In genomic region chr15:68819451-68820204, GRCh38 we compare ENCODE assay signal across 8 cellular contexts. TPM values are rescaled to one million over a fixed set of nuclear protein-coding genes. Genes with fewer than 3 reads are reported as not detected.
DNase-seq lines count a peak whose midpoint lies in the region; ATAC-seq, FAIRE-seq and TF ChIP-seq lines count a peak whose summit lies in the region.

No MANE protein-coding gene starts in this region.

- no peak for FAIRE-seq in HepG2 (lab: Jason Lieb, UNC)

- in situ Hi-C loops in HepG2 (cut with HindIII; ENCODE audit: extremely low pct_ligation_motif_present, low pct_unique_long_range_greater_than_20kb): loop anchor here (5.0 to 25.0 kb wide), 2 partner anchors 42 to 643 kb away; partner anchors contain the start of gene RPLP1

- no peaks in the 10 kb centered on the region for H3K9me3 Mint-ChIP-seq in WTC11

- H3K4me3 ChIP-seq in GM12864 (ENCODE audit: low read depth, low read length) (peak overlapping the region; percentile 95), MG63 (peak overlapping the region; percentile 87), colonic mucosa (peak overlapping the region; percentile 88), HepG2 (replicated peaks in 1 of 3; ENCODE audit: insufficient read depth in 1 of 3, low read depth in 2 of 3, low read length in 3 of 3) (peak overlapping the region; percentile 83 to 100 (median 84))

- CTCF ChIA-PET in WTC11 (lab: Charles Lee) (interaction anchor here (0.6 to 3.3 kb wide), 6 partner anchors 9 to 260 kb away, joined by 3 to 19 read pairs (median 4); no protein-coding TSS in a partner anchor), HepG2 (lab: Yijun Ruan, JAX; ENCODE audit: low intra/inter-chr PET ratio, low total read pairs) (no interaction called here)

- no peak for TF ChIP-seq CTCF in GM12864 (IDR thresholded peaks at IDR 0.05; ENCODE audit: low read depth, low read length, missing control alignments)
- no peak for TF ChIP-seq CTCF in WTC11 (IDR thresholded peaks at IDR 0.05)
- no peak for TF ChIP-seq CTCF in colonic mucosa (IDR thresholded peaks at IDR 0.05)
- TF ChIP-seq CTCF in HepG2 (CRISPR knock-in tag; IDR thresholded peaks at IDR 0.05): no peak

- H3K9me3 ChIP-seq in MG63: no peaks in the 10 kb centered on the region
- no peaks in the 10 kb centered on the region for H3K9me3 ChIP-seq in colonic mucosa
- no peaks in the 10 kb centered on the region for H3K9me3 ChIP-seq in HepG2 (ENCODE audit: low read length)

- peaks cover 34% of the 10 kb centered on the region for H4K20me1 ChIP-seq in HepG2 (ENCODE audit: insufficient read depth, low read length)

- H3K4me1 Mint-ChIP-seq in WTC11: peaks cover 49% of the 10 kb centered on the region

- peak overlapping the region; percentile 99 for H3K4me3 Mint-ChIP-seq in WTC11

- peak overlapping the region; percentile 99 for H3K27ac ChIP-seq in colonic mucosa
- peak overlapping the region; percentile 97 for H3K27ac ChIP-seq in HepG2 (ENCODE audit: extremely low read length, insufficient read depth, low read length)

- TF ChIP-seq EP300 in HepG2 (IDR thresholded peaks at IDR 0.05; ENCODE audit: low read depth in 2 of 2, low read length in 2 of 2) (no peak), HepG2 (CRISPR knock-in tag; IDR thresholded peaks at IDR 0.05; ENCODE audit: borderline replicate concordance) (no peak)

- TF ChIP-seq POLR2A in HepG2 (IDR thresholded peaks at IDR 0.05; ENCODE audit: insufficient read depth in 1 of 2, low read depth in 2 of 2, low read length in 2 of 2): peak; percentile 44 to 50; a peak in 1 of 4 replicates

- H3K9ac ChIP-seq in colonic mucosa (ENCODE audit: low read depth in 2 of 2, low read length in 2 of 2) (peak overlapping the region; percentile 89 to 96), HepG2 (ENCODE audit: insufficient read depth, low read depth, low read length) (peak overlapping the region; percentile 95)

- no peak overlapping the region for H2AFZ ChIP-seq in HepG2 (ENCODE audit: low read length)

- no peak for ATAC-seq in WTC11
- 0 out of 3 replicates have a peak, but pooled peaks have one; percentile 1 for ATAC-seq in HepG2
- ATAC-seq in HG03354 (IDR thresholded peaks at IDR 0.05; ENCODE audit: poor library complexity, severe bottlenecking, unreplicated experiment): no peak
- no peak for ATAC-seq in GM18858 (IDR thresholded peaks at IDR 0.05; ENCODE audit: unreplicated experiment)

- H3K27ac Mint-ChIP-seq in WTC11: peak overlapping the region; percentile 96

- peaks cover 6% of the 10 kb centered on the region for H3K36me3 Mint-ChIP-seq in WTC11

- H3K4me1 ChIP-seq in colonic mucosa (peaks cover 11% of the 10 kb centered on the region), HepG2 (ENCODE audit: insufficient read depth, low read length) (peaks cover 35% of the 10 kb centered on the region)

- intact Hi-C loops in colonic mucosa (cut with DNase I) (no loop called here), HepG2 (cut with micrococcal nuclease; ENCODE audit: unreplicated experiment) (loop anchor here (5.0 kb wide), 1 partner anchor 58 kb away; no protein-coding TSS in a partner anchor)

- under 1% methylated on average over 29 of the region's 52 CpGs for WGBS in HepG2 (ENCODE audit: low lambda C conversion rate)

- no peak for DNase-seq in GM12864 (ENCODE audit: low read depth)
- peak; percentile 62 for DNase-seq in MG63
- DNase-seq in WTC11 (ENCODE audit: low spot score): peak; percentile 34
- peak; percentile 55 for DNase-seq in colonic mucosa
- DNase-seq in HepG2 (ENCODE audit: low spot score): peak; percentile 24
- peak in 2 of 3 experiments; percentile 21 to 36 for DNase-seq in stimulated activated CD4-positive, alpha-beta T cell treated with anti-CD3 and anti-CD28 coated beads, TNF-alpha, amount 100 ng/mL, for 24 hours (ENCODE audit: low read depth in 3 of 3)

- peaks cover 13% of the 10 kb centered on the region for H3K36me3 ChIP-seq in MG63
- no peaks in the 10 kb centered on the region for H3K36me3 ChIP-seq in colonic mucosa
- H3K36me3 ChIP-seq in HepG2 (replicated peaks in 1 of 2; ENCODE audit: control insufficient read depth in 1 of 2, insufficient read depth in 2 of 2, low read length in 2 of 2): peaks cover 0 to 3% of the 10 kb centered on the region in 2 experiments; a peak in 1 of 5 replicates

- H3K4me2 ChIP-seq in HepG2 (ENCODE audit: low read depth, low read length): peak overlapping the region; percentile 91

- H3K27me3 Mint-ChIP-seq in WTC11 (ENCODE audit: low read depth): peaks cover 31% of the 10 kb centered on the region

- peaks cover 70% of the 10 kb centered on the region for H3K79me2 ChIP-seq in HepG2 (ENCODE audit: insufficient read depth, low read length)

- POLR2A ChIA-PET in WTC11 (lab: Charles Lee): interaction anchor here (0.6 to 4.6 kb wide), 4 partner anchors 9 to 1210 kb away, joined by 3 to 41 read pairs (median 4); no protein-coding TSS in a partner anchor
- POLR2A ChIA-PET in HepG2 (lab: Yijun Ruan, JAX): interaction anchor here (1.1 to 1.7 kb wide), 4 partner anchors 35 to 643 kb away, joined by 3 to 5 read pairs (median 4); partner anchors contain the start of gene RPLP1

- TSS peak; percentile 54 for BruUV-seq in HepG2 (replicated peaks; lab: Mats Ljungman, UMichigan)

- H3K27me3 ChIP-seq in MG63 (no peaks in the 10 kb centered on the region), colonic mucosa (no peaks in the 10 kb centered on the region), HepG2 (ENCODE audit: control insufficient read depth in 1 of 2, insufficient read depth in 2 of 2, low read length in 2 of 2) (no peaks in the 10 kb centered on the region; a peak in 1 of 5 replicates)

- TF ChIP-seq RAD21 in HepG2 (CRISPR knock-in tag; IDR thresholded peaks at IDR 0.05): no peak; the same call in 1 of the 2 replicates

TF ChIP-seq in WTC11, 78 proteins besides CTCF, POLR2A, EP300 and RAD21:
- TF ChIP-seq FOXP1 (CRISPR knock-in tag; IDR thresholded peaks at IDR 0.05; ENCODE audit: borderline replicate concordance): 0 out of 2 replicates have a peak, but pooled peaks have one; percentile 3
- TF ChIP-seq KAT7 (CRISPR knock-in tag; IDR thresholded peaks at IDR 0.05; ENCODE audit: borderline replicate concordance): peak; percentile 64; the same call in 1 of the 2 replicates
- no peak for TF ChIP-seq NR2C2 (CRISPR knock-in tag; IDR thresholded peaks at IDR 0.05)
- TF ChIP-seq ZNF416 (CRISPR knock-in tag; IDR thresholded peaks at IDR 0.05): no peak
- 0 out of 2 replicates have a peak, but pooled peaks have one; percentile 10 for TF ChIP-seq NFE2L1 (CRISPR knock-in tag; IDR thresholded peaks at IDR 0.05)

TF ChIP-seq in HepG2, 621 proteins besides CTCF, POLR2A, EP300 and RAD21 (continues in another document):
- TF ChIP-seq HCFC1 (IDR thresholded peaks at IDR 0.05; ENCODE audit: low read depth, low read length) (no peak), UBTF (CRISPR knock-in tag; IDR thresholded peaks at IDR 0.05) (peak; percentile 25; the same call in 1 of the 2 replicates)

RNA-seq across cellular contexts. Expression of gene ANP32A, which starts 1.1 kb away (rescaled TPM):
- total RNA-seq in MG63 (2014; rRNA removed; shearing (Covaris generic); ENCODE audit: low replicate concordance): 44.3 and 47.5 TPM in 2 replicates
- total RNA-seq in WTC11 (2021) (232 to 253 TPM (median 242 TPM) in 3 replicates), colonic mucosa (100 to 1,000 TPM; 126 to 177 TPM), HepG2 (2016; rRNA removed; fragmentation: Illumina TruSeq; extraction: Trizol) (206 and 323 TPM in 2 replicates)
- 20.6 and 23.7 TPM in 2 replicates for total RNA-seq in HepG2 (2016; cell fraction: cytosol; rRNA removed; fragmentation: Illumina TruSeq; extraction: Trizol; ENCODE audit: low read depth)
- 211 and 312 TPM in 2 replicates for total RNA-seq in HepG2 (2016; cell fraction: insoluble cytoplasmic fraction; rRNA removed; fragmentation: Illumina TruSeq; extraction: Trizol)
- 33.5 and 37.5 TPM in 2 replicates for total RNA-seq in HepG2 (2016; cell fraction: membrane; rRNA removed; fragmentation: Illumina TruSeq; extraction: Trizol)
- 81.8 and 84.7 TPM in 2 replicates for total RNA-seq in HepG2 (2016; cell fraction: nucleus; rRNA removed; fragmentation: Illumina TruSeq; extraction: Trizol)
- polyA plus RNA-seq in HepG2 (2011; rRNA removed): 49.3 and 60.6 TPM in 2 replicates
- polyA plus RNA-seq in HepG2 (2011; cell fraction: cytosol; rRNA removed): 28.0 and 36.6 TPM in 2 replicates
- polyA plus RNA-seq in HepG2 (2011; cell fraction: nucleus; rRNA removed): 25.1 and 25.6 TPM in 2 replicates
- 144 and 186 TPM in 2 replicates for polyA plus RNA-seq in HepG2 (2012)
- polyA plus RNA-seq in HepG2 (2016; cell fraction: cytosol; fragmentation: Illumina TruSeq; extraction: Trizol; ENCODE audit: low read depth): 21.7 and 22.0 TPM in 2 replicates
- polyA plus RNA-seq in HepG2 (2016; cell fraction: insoluble cytoplasmic fraction; fragmentation: Illumina TruSeq; extraction: Trizol; ENCODE audit: low read depth): 513 and 558 TPM in 2 replicates
- 26.3 and 31.3 TPM in 2 replicates for polyA plus RNA-seq in HepG2 (2016; cell fraction: membrane; fragmentation: Illumina TruSeq; extraction: Trizol; ENCODE audit: low read depth)
- 158 and 180 TPM in 2 replicates for polyA plus RNA-seq in HepG2 (2016; cell fraction: nucleus; fragmentation: Illumina TruSeq; extraction: Trizol; ENCODE audit: insufficient read depth, low read depth)
- 22.9 and 64.5 TPM in 2 replicates for polyA minus RNA-seq in HepG2 (2011; rRNA and poly(A)+ RNA removed; ENCODE audit: low replicate concordance)
- polyA minus RNA-seq in HepG2 (2011; cell fraction: cytosol; rRNA and poly(A)+ RNA removed): 29.8 and 35.1 TPM in 2 replicates
- polyA minus RNA-seq in HepG2 (2011; cell fraction: nucleus; rRNA and poly(A)+ RNA removed): 54.8 and 55.4 TPM in 2 replicates
